In genomic region chr19:49113762-49114629, GRCh38 we compare ENCODE assay signal across 1 cellular context.
A peak's percentile ranks its signal among the peaks of the same experiment; 100 is the strongest.
TF ChIP-seq lines count a peak whose summit lies in the region.

A gene with protein sequence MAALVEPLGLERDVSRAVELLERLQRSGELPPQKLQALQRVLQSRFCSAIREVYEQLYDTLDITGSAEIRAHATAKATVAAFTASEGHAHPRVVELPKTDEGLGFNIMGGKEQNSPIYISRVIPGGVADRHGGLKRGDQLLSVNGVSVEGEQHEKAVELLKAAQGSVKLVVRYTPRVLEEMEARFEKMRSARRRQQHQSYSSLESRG (plus strand): TSS chr19:49114370. CDS start chr19:49114405, 35 bp downstream.

TF ChIP-seq in K562, 482 proteins besides CTCF, POLR2A, EP300 and RAD21 (continued from another document and continues in another):
- TF ChIP-seq, protein P1, sequence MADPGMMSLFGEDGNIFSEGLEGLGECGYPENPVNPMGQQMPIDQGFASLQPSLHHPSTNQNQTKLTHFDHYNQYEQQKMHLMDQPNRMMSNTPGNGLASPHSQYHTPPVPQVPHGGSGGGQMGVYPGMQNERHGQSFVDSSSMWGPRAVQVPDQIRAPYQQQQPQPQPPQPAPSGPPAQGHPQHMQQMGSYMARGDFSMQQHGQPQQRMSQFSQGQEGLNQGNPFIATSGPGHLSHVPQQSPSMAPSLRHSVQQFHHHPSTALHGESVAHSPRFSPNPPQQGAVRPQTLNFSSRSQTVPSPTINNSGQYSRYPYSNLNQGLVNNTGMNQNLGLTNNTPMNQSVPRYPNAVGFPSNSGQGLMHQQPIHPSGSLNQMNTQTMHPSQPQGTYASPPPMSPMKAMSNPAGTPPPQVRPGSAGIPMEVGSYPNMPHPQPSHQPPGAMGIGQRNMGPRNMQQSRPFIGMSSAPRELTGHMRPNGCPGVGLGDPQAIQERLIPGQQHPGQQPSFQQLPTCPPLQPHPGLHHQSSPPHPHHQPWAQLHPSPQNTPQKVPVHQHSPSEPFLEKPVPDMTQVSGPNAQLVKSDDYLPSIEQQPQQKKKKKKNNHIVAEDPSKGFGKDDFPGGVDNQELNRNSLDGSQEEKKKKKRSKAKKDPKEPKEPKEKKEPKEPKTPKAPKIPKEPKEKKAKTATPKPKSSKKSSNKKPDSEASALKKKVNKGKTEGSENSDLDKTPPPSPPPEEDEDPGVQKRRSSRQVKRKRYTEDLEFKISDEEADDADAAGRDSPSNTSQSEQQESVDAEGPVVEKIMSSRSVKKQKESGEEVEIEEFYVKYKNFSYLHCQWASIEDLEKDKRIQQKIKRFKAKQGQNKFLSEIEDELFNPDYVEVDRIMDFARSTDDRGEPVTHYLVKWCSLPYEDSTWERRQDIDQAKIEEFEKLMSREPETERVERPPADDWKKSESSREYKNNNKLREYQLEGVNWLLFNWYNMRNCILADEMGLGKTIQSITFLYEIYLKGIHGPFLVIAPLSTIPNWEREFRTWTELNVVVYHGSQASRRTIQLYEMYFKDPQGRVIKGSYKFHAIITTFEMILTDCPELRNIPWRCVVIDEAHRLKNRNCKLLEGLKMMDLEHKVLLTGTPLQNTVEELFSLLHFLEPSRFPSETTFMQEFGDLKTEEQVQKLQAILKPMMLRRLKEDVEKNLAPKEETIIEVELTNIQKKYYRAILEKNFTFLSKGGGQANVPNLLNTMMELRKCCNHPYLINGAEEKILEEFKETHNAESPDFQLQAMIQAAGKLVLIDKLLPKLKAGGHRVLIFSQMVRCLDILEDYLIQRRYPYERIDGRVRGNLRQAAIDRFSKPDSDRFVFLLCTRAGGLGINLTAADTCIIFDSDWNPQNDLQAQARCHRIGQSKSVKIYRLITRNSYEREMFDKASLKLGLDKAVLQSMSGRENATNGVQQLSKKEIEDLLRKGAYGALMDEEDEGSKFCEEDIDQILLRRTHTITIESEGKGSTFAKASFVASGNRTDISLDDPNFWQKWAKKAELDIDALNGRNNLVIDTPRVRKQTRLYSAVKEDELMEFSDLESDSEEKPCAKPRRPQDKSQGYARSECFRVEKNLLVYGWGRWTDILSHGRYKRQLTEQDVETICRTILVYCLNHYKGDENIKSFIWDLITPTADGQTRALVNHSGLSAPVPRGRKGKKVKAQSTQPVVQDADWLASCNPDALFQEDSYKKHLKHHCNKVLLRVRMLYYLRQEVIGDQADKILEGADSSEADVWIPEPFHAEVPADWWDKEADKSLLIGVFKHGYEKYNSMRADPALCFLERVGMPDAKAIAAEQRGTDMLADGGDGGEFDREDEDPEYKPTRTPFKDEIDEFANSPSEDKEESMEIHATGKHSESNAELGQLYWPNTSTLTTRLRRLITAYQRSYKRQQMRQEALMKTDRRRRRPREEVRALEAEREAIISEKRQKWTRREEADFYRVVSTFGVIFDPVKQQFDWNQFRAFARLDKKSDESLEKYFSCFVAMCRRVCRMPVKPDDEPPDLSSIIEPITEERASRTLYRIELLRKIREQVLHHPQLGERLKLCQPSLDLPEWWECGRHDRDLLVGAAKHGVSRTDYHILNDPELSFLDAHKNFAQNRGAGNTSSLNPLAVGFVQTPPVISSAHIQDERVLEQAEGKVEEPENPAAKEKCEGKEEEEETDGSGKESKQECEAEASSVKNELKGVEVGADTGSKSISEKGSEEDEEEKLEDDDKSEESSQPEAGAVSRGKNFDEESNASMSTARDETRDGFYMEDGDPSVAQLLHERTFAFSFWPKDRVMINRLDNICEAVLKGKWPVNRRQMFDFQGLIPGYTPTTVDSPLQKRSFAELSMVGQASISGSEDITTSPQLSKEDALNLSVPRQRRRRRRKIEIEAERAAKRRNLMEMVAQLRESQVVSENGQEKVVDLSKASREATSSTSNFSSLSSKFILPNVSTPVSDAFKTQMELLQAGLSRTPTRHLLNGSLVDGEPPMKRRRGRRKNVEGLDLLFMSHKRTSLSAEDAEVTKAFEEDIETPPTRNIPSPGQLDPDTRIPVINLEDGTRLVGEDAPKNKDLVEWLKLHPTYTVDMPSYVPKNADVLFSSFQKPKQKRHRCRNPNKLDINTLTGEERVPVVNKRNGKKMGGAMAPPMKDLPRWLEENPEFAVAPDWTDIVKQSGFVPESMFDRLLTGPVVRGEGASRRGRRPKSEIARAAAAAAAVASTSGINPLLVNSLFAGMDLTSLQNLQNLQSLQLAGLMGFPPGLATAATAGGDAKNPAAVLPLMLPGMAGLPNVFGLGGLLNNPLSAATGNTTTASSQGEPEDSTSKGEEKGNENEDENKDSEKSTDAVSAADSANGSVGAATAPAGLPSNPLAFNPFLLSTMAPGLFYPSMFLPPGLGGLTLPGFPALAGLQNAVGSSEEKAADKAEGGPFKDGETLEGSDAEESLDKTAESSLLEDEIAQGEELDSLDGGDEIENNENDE (IDR thresholded peaks at IDR 0.05; ENCODE audit: low read depth, low read length) = no peak
- no peak for TF ChIP-seq BRCA1 (IDR thresholded peaks at IDR 0.05)
- TF ChIP-seq BRCA1 (CRISPR knock-in tag; IDR thresholded peaks at IDR 0.05) = no peak
- peak; percentile 96 for TF ChIP-seq L3MBTL2 (IDR thresholded peaks at IDR 0.05)
- TF ChIP-seq ZC3H4 (CRISPR knock-in tag; IDR thresholded peaks at IDR 0.05; ENCODE audit: borderline replicate concordance) = no peak
- 0 out of 2 replicates have a peak, but pooled peaks have one; percentile 48 for TF ChIP-seq XRCC5 (IDR thresholded peaks at IDR 0.05; ENCODE audit: low read depth, low read length)
- TF ChIP-seq STAG1 (CRISPR knock-in tag; IDR thresholded peaks at IDR 0.05; ENCODE audit: borderline replicate concordance) = no peak
- TF ChIP-seq NR1H2 (CRISPR knock-in tag; IDR thresholded peaks at IDR 0.05) = no peak
- TF ChIP-seq FOXP4 (CRISPR knock-in tag; IDR thresholded peaks at IDR 0.05; ENCODE audit: borderline replicate concordance) = no peak
- peak; percentile 80 for TF ChIP-seq CCNT2 (IDR thresholded peaks at IDR 0.05; ENCODE audit: borderline replicate concordance, extremely low read depth, insufficient read length, low read depth, low read length)
- TF ChIP-seq CBX5 (IDR thresholded peaks at IDR 0.05; ENCODE audit: borderline replicate concordance, low read depth) = no peak
- TF ChIP-seq ZFP1 (CRISPR knock-in tag; IDR thresholded peaks at IDR 0.05) = no peak
- TF ChIP-seq POLR3A (IDR thresholded peaks at IDR 0.05; ENCODE audit: borderline replicate concordance, extremely low read depth, insufficient read depth, insufficient read length) = no peak
- TF ChIP-seq POLR2AphosphoS5 (IDR thresholded peaks at IDR 0.05; ENCODE audit: control insufficient read depth, insufficient read depth, low read depth, low read length) = no peak
- no peak for TF ChIP-seq MCM3 (IDR thresholded peaks at IDR 0.05)
- no peak for TF ChIP-seq PHF20 (IDR thresholded peaks at IDR 0.05; ENCODE audit: partially characterized antibody)
- TF ChIP-seq, protein P2, sequence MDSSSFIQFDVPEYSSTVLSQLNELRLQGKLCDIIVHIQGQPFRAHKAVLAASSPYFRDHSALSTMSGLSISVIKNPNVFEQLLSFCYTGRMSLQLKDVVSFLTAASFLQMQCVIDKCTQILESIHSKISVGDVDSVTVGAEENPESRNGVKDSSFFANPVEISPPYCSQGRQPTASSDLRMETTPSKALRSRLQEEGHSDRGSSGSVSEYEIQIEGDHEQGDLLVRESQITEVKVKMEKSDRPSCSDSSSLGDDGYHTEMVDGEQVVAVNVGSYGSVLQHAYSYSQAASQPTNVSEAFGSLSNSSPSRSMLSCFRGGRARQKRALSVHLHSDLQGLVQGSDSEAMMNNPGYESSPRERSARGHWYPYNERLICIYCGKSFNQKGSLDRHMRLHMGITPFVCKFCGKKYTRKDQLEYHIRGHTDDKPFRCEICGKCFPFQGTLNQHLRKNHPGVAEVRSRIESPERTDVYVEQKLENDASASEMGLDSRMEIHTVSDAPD (CRISPR knock-in tag; IDR thresholded peaks at IDR 0.05) = no peak
- peak; percentile 26 for TF ChIP-seq HNRNPLL (IDR thresholded peaks at IDR 0.05; ENCODE audit: low read depth, low read length, poor library complexity, severe bottlenecking)
- TF ChIP-seq RHOXF2B (CRISPR knock-in tag; conservative IDR thresholded peaks at IDR 0.05) = no peak
- no peak for TF ChIP-seq ZNF778 (CRISPR knock-in tag; IDR thresholded peaks at IDR 0.05)
- TF ChIP-seq KLF1 (tag; IDR thresholded peaks at IDR 0.05) = 0 out of 2 replicates have a peak, but pooled peaks have one; percentile 52
- TF ChIP-seq, protein P3, sequence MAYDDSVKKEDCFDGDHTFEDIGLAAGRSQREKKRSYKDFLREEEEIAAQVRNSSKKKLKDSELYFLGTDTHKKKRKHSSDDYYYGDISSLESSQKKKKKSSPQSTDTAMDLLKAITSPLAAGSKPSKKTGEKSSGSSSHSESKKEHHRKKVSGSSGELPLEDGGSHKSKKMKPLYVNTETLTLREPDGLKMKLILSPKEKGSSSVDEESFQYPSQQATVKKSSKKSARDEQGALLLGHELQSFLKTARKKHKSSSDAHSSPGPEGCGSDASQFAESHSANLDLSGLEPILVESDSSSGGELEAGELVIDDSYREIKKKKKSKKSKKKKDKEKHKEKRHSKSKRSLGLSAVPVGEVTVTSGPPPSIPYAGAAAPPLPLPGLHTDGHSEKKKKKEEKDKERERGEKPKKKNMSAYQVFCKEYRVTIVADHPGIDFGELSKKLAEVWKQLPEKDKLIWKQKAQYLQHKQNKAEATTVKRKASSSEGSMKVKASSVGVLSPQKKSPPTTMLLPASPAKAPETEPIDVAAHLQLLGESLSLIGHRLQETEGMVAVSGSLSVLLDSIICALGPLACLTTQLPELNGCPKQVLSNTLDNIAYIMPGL (CRISPR knock-in tag; IDR thresholded peaks at IDR 0.05) = no peak
- TF ChIP-seq, protein P4, sequence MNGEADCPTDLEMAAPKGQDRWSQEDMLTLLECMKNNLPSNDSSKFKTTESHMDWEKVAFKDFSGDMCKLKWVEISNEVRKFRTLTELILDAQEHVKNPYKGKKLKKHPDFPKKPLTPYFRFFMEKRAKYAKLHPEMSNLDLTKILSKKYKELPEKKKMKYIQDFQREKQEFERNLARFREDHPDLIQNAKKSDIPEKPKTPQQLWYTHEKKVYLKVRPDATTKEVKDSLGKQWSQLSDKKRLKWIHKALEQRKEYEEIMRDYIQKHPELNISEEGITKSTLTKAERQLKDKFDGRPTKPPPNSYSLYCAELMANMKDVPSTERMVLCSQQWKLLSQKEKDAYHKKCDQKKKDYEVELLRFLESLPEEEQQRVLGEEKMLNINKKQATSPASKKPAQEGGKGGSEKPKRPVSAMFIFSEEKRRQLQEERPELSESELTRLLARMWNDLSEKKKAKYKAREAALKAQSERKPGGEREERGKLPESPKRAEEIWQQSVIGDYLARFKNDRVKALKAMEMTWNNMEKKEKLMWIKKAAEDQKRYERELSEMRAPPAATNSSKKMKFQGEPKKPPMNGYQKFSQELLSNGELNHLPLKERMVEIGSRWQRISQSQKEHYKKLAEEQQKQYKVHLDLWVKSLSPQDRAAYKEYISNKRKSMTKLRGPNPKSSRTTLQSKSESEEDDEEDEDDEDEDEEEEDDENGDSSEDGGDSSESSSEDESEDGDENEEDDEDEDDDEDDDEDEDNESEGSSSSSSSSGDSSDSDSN (IDR thresholded peaks at IDR 0.05; ENCODE audit: borderline replicate concordance in 1 of 2, low read depth in 2 of 2, low read length in 2 of 2) = no peak; a peak in 1 of 4 replicates
- no peak for TF ChIP-seq SMARCC2 (IDR thresholded peaks at IDR 0.05; ENCODE audit: low read depth)
- TF ChIP-seq, protein P5, sequence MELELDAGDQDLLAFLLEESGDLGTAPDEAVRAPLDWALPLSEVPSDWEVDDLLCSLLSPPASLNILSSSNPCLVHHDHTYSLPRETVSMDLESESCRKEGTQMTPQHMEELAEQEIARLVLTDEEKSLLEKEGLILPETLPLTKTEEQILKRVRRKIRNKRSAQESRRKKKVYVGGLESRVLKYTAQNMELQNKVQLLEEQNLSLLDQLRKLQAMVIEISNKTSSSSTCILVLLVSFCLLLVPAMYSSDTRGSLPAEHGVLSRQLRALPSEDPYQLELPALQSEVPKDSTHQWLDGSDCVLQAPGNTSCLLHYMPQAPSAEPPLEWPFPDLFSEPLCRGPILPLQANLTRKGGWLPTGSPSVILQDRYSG (tag; conservative IDR thresholded peaks at IDR 0.05; ENCODE audit: low read depth) = no peak; the same call in 1 of the 2 replicates
- no peak for TF ChIP-seq ETV5 (CRISPR knock-in tag; IDR thresholded peaks at IDR 0.05; ENCODE audit: low read depth)
- TF ChIP-seq, protein P6, sequence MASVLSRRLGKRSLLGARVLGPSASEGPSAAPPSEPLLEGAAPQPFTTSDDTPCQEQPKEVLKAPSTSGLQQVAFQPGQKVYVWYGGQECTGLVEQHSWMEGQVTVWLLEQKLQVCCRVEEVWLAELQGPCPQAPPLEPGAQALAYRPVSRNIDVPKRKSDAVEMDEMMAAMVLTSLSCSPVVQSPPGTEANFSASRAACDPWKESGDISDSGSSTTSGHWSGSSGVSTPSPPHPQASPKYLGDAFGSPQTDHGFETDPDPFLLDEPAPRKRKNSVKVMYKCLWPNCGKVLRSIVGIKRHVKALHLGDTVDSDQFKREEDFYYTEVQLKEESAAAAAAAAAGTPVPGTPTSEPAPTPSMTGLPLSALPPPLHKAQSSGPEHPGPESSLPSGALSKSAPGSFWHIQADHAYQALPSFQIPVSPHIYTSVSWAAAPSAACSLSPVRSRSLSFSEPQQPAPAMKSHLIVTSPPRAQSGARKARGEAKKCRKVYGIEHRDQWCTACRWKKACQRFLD (CRISPR knock-in tag; IDR thresholded peaks at IDR 0.05) = 0 out of 2 replicates have a peak, but pooled peaks have one; percentile 37
- TF ChIP-seq E4F1 (CRISPR knock-in tag; IDR thresholded peaks at IDR 0.05; ENCODE audit: borderline replicate concordance) = no peak
- 0 out of 2 replicates have a peak, but pooled peaks have one; percentile 29 for TF ChIP-seq SMARCA4 (IDR thresholded peaks at IDR 0.05)
